In genomic region chr17:55723488-55723848, GRCh38 we compare ENCODE assay signal across 15 cellular contexts. TPM values are rescaled to one million over a fixed set of nuclear protein-coding genes. Genes with fewer than 3 reads are reported as not detected.
A peak's percentile ranks its signal among the peaks of the same experiment; 100 is the strongest.
DNase-seq lines count a peak whose midpoint lies in the region; ATAC-seq and TF ChIP-seq lines count a peak whose summit lies in the region.
"Had no signal": no experiment of that assay in that cellular context is flagged by ENCODE, and none has a peak within 500 bp of the region (broad histone marks: within the 10 kb centered on the region; RNA-seq: fewer than 3 reads in every experiment).

No MANE protein-coding gene starts in this region.

- ATAC-seq in heart right ventricle (no peak), left cardiac atrium (no peak), psoas muscle (no peak)

- H3K4me1 ChIP-seq in heart right ventricle, result peaks cover 0 to 44% (median 25%) of the 10 kb centered on the region in 9 donors
- peaks cover 23% of the 10 kb centered on the region for H3K4me1 ChIP-seq in fibroblast of lung (ENCODE audit: control insufficient read depth, extremely low read depth, insufficient read depth, low read length)
- peaks cover 18% of the 10 kb centered on the region for H3K4me1 ChIP-seq in psoas muscle
- peaks cover 49% of the 10 kb centered on the region for H3K4me1 ChIP-seq in vagina

- no peaks in the 10 kb centered on the region for H3K9me3 Mint-ChIP-seq in activated naive CD4-positive, alpha-beta T cell treated with anti-CD3 and anti-CD28 coated beads for 36 hours

- CTCF ChIA-PET in activated naive CD4-positive, alpha-beta T cell treated with anti-CD3 and anti-CD28 coated beads for 36 hours (lab: Charles Lee), result interaction anchor here (2.2 kb wide), 1 partner anchor 12 kb away, joined by 6 read pairs; no protein-coding TSS in a partner anchor

- no peak for TF ChIP-seq POLR2A in vagina (IDR thresholded peaks at IDR 0.05)

- H3K36me3 Mint-ChIP-seq in activated naive CD4-positive, alpha-beta T cell treated with anti-CD3 and anti-CD28 coated beads for 36 hours (ENCODE audit: low read depth), result no peaks in the 10 kb centered on the region

- H3K27ac Mint-ChIP-seq in activated naive CD4-positive, alpha-beta T cell treated with anti-CD3 and anti-CD28 coated beads for 36 hours, result no peak overlapping the region

- no peak overlapping the region for H3K9ac ChIP-seq in fibroblast of lung (ENCODE audit: insufficient read depth, low read length)
- H3K9ac ChIP-seq: KMS-11 had no signal

- TF ChIP-seq CTCF in heart right ventricle (IDR thresholded peaks at IDR 0.05) (no peak), fibroblast of lung (conservative IDR thresholded peaks at IDR 0.05 in 1 of 2, IDR thresholded peaks at IDR 0.05 in 1 of 2; ENCODE audit: low read depth in 1 of 2, low read length in 2 of 2) (no peak), psoas muscle (IDR thresholded peaks at IDR 0.05) (no peak), vagina (IDR thresholded peaks at IDR 0.05) (no peak)

- H3K27me3 ChIP-seq in heart right ventricle (peaks cover 0 to 10% (median 0%) of the 10 kb centered on the region in 7 donors), fibroblast of lung (ENCODE audit: control insufficient read depth, insufficient read depth, low read length) (no peaks in the 10 kb centered on the region), psoas muscle (ENCODE audit: insufficient read depth in 3 of 3, low read length in 2 of 3) (no peaks in the 10 kb centered on the region), vagina (no peaks in the 10 kb centered on the region)

- H3K27me3 Mint-ChIP-seq in activated naive CD4-positive, alpha-beta T cell treated with anti-CD3 and anti-CD28 coated beads for 36 hours (ENCODE audit: low read depth), result peaks cover 52% of the 10 kb centered on the region

- intact Hi-C loops in heart right ventricle (cut with DNase I) (loop anchor here in 2 of 10 donors (5.0 to 10.0 kb wide), 2 partner anchors 39 to 439 kb away; no protein-coding TSS in a partner anchor), left cardiac atrium (cut with DNase I) (loop anchor here in 1 of 2 donors (10.0 kb wide), 1 partner anchor 91 kb away; no protein-coding TSS in a partner anchor), psoas muscle (cut with DNase I) (loop anchor here (2.0 to 5.0 kb wide), 2 partner anchors 49 to 99 kb away; no protein-coding TSS in a partner anchor), vagina (cut with DNase I) (loop anchor here (10.0 kb wide), 1 partner anchor 199 kb away; no protein-coding TSS in a partner anchor)
- intact Hi-C loops in activated naive CD4-positive, alpha-beta T cell treated with anti-CD3 and anti-CD28 coated beads for 36 hours (cut with micrococcal nuclease), result no loop called here

- DNase-seq in heart right ventricle, result no peak
- no peak for DNase-seq in left cardiac atrium
- no peak for DNase-seq in fibroblast of lung (ENCODE audit: low read depth in 2 of 2)
- DNase-seq in psoas muscle, result no peak
- DNase-seq in vagina (ENCODE audit: extremely low spot score in 2 of 2), result no peak
- DNase-seq in activated naive CD4-positive, alpha-beta T cell treated with anti-CD3 and anti-CD28 coated beads for 36 hours, result no peak
- DNase-seq in NCI-H1436 (lab: John Stamatoyannopoulos, UW), result no peak
- DNase-seq in stimulated activated naive CD4-positive, alpha-beta T cell treated with Interleukin-2 at 50 U/mL for 16 hours (lab: John Stamatoyannopoulos, UW), result no peak
- DNase-seq: activated CD4-positive, alpha-beta T cell treated with anti-CD3 and anti-CD28 coated beads for 48 hours; activated naive CD4-positive, alpha-beta T cell treated with anti-CD3 and anti-CD28 coated beads, Interleukin-2, amount 50 U/mL, for 16 hours; kidney; NCI-H345; SHP77 treated with DMSO at 0.1 percent for 48 hours had no signal

- H3K27ac ChIP-seq in heart right ventricle (peak overlapping the region in 9 of 10 donors; percentile 26 to 69 (median 47)), fibroblast of lung (ENCODE audit: insufficient read depth, low read length) (no peak overlapping the region), psoas muscle (peak overlapping the region; percentile 63), vagina (peak overlapping the region; percentile 75)
- H3K27ac ChIP-seq: HL-60, KMS-11 had no signal

- no peak overlapping the region for H3K4me3 Mint-ChIP-seq in activated naive CD4-positive, alpha-beta T cell treated with anti-CD3 and anti-CD28 coated beads for 36 hours

- H3K4me1 Mint-ChIP-seq in activated naive CD4-positive, alpha-beta T cell treated with anti-CD3 and anti-CD28 coated beads for 36 hours (ENCODE audit: low read depth), result peaks cover 2% of the 10 kb centered on the region

- no peaks in the 10 kb centered on the region for H3K79me2 ChIP-seq in fibroblast of lung (ENCODE audit: control insufficient read depth, insufficient read depth, low read length)

- H3K36me3 ChIP-seq in heart right ventricle (peaks cover 0 to 3% (median 0%) of the 10 kb centered on the region in 9 donors), fibroblast of lung (ENCODE audit: control insufficient read depth, insufficient read depth, low read length) (no peaks in the 10 kb centered on the region), psoas muscle (ENCODE audit: insufficient read depth in 1 of 2, low read depth in 1 of 2) (peaks cover 0 to 8% of the 10 kb centered on the region in 2 donors), vagina (no peaks in the 10 kb centered on the region)

- H4K20me1 ChIP-seq in fibroblast of lung (ENCODE audit: control insufficient read depth, extremely low read depth, insufficient read depth, low read length), result no peaks in the 10 kb centered on the region

- H2AFZ ChIP-seq in fibroblast of lung (ENCODE audit: low read length), result no peak overlapping the region

- H3K9me3 ChIP-seq in heart right ventricle, result no peaks in the 10 kb centered on the region
- no peaks in the 10 kb centered on the region for H3K9me3 ChIP-seq in fibroblast of lung (ENCODE audit: control insufficient read depth, insufficient read depth, low read depth, low read length)
- H3K9me3 ChIP-seq in psoas muscle, result no peaks in the 10 kb centered on the region
- H3K9me3 ChIP-seq in vagina, result no peaks in the 10 kb centered on the region

- peak overlapping the region; percentile 55 for H3K4me2 ChIP-seq in fibroblast of lung (ENCODE audit: extremely low read depth, insufficient read depth, low read length)
- H3K4me2 ChIP-seq: KMS-11 had no signal

- peak overlapping the region in 6 of 10 donors; percentile 0 to 48 (median 42) for H3K4me3 ChIP-seq in heart right ventricle
- H3K4me3 ChIP-seq in fibroblast of lung (replicated peaks in 1 of 4; ENCODE audit: control extremely low read depth in 1 of 4, insufficient read depth in 1 of 4, low read depth in 3 of 4, low read length in 4 of 4), result peak overlapping the region in 1 of 4 experiments; percentile 59
- peak overlapping the region; percentile 65 for H3K4me3 ChIP-seq in psoas muscle
- H3K4me3 ChIP-seq in vagina, result no peak overlapping the region

RNA-seq across cellular contexts. Expression of gene TMEM100, which starts 0.8 kb away (rescaled TPM):
- total RNA-seq in heart right ventricle (10 to 100 TPM in 1 of 10 donors, 1 to 10 TPM in 9; 1.6 to 12.1 (median 5.7) TPM), left cardiac atrium (10 to 100 TPM; 18.3 to 24.3 TPM), fibroblast of lung (1.7 and 2.6 TPM in 2 replicates), psoas muscle (1 to 10 TPM; 2.3 to 8.2 (median 4.9) TPM), vagina (20.6 TPM)
- polyA plus RNA-seq in heart right ventricle (1 to 10 TPM; 6.4 to 8.3 TPM), fibroblast of lung (2.2 and 3.5 TPM in 2 replicates), psoas muscle (10 to 100 TPM in 2 of 3 donors, 1 to 10 TPM in 1; 2.3 to 79.9 (median 13.3) TPM)
- polyA plus RNA-seq in fibroblast of lung (2012), result 2.3 and 4.0 TPM in 2 replicates
- polyA minus RNA-seq in fibroblast of lung (ENCODE audit: low replicate concordance), result 0.75 and 4.9 TPM in 2 replicates
- total RNA-seq in activated naive CD4-positive, alpha-beta T cell treated with anti-CD3 and anti-CD28 coated beads for 36 hours, result not detected

RNA-seq across cellular contexts. Expression of gene PCTP, which starts 27.4 kb away (rescaled TPM):
- 10 to 100 TPM; 13.6 to 23.3 (median 19.9) TPM for total RNA-seq in heart right ventricle
- polyA plus RNA-seq in heart right ventricle, result 10 to 100 TPM; 11.8 to 14.1 TPM
- 10 to 100 TPM; 15.1 to 20.0 TPM for total RNA-seq in left cardiac atrium
- total RNA-seq in fibroblast of lung, result 16.9 and 20.6 TPM in 2 replicates
- 20.4 and 21.5 TPM in 2 replicates for polyA plus RNA-seq in fibroblast of lung
- polyA plus RNA-seq in fibroblast of lung (2012), result 11.8 and 11.9 TPM in 2 replicates
- polyA minus RNA-seq in fibroblast of lung (ENCODE audit: low replicate concordance), result 7.3 and 12.6 TPM in 2 replicates
- 10 to 100 TPM in 3 of 4 donors, 1 to 10 TPM in 1; 9.7 to 24.8 (median 12.2) TPM for total RNA-seq in psoas muscle
- 10 to 100 TPM; 14.7 to 19.4 (median 14.9) TPM for polyA plus RNA-seq in psoas muscle
- 8.6 TPM for total RNA-seq in vagina
- total RNA-seq in activated naive CD4-positive, alpha-beta T cell treated with anti-CD3 and anti-CD28 coated beads for 36 hours, result 10 to 100 TPM in 1 of 2 experiments, 1 to 10 TPM in 1; 8.8 to 10.3 TPM

Comparison
In these comparisons a context has a peak if more than half of its experiments do, and no peak if none do; other contexts are left out.
1. H3K4me3 ChIP-seq: peak in heart right ventricle (6 of 10) and psoas muscle (single experiment); none in vagina (0 of 2).